Comparison of ENCODE assay signal across 13 cellular contexts in genomic region chr6:10399451-10399850, GRCh38. TPM values are rescaled to one million over a fixed set of nuclear protein-coding genes. Genes with fewer than 3 reads are reported as not detected.
"Had no signal": no experiment of that assay in that cellular context is flagged by ENCODE, and none has a peak within 500 bp of the region (broad histone marks: within the 10 kb centered on the region; RNA-seq: fewer than 3 reads in every experiment).

No MANE protein-coding gene starts in this region.

- H3K4me3 ChIP-seq: cardiac muscle cell, tibial artery, vagina had no signal

- H3K36me3 ChIP-seq: cardiac muscle cell, vagina had no signal

- DNase-seq: activated CD4-positive, alpha-beta memory T cell treated with anti-CD3 and anti-CD28 coated beads, Interleukin-2, amount 10 ng/mL, durations not matched to agents 7 days and 5 days; activated CD4-positive, alpha-beta T cell treated with anti-CD3 and anti-CD28 coated beads for 4 hours; activated naive CD4-positive, alpha-beta T cell treated with anti-CD3 and anti-CD28 coated beads, Interleukin-2, amount 50 U/mL, for 16 hours; activated T-cell treated with anti-CD3 and anti-CD28 coated beads, Interleukin-2, amount 50 U/mL, for 24 hours; hippocampal formation; left ventricle myocardium superior; T-helper 2 cell; tibial artery had no signal

- H3K27ac ChIP-seq: cardiac muscle cell, tibial artery, vagina had no signal

- H3K9me3 ChIP-seq: tibial artery, vagina had no signal

- ATAC-seq: left ventricle myocardium superior; stimulated activated effector memory CD8-positive, alpha-beta T cell treated with anti-CD3 and anti-CD28 coated beads, Interleukin-12 subunit alpha, Interleukin-12 subunit beta, amount 100 ng/mL, for 72 hours; WTC11 had no signal

- H3K27me3 ChIP-seq: vagina had no signal

RNA-seq across cellular contexts. Expression of gene TFAP2A, which starts 15.4 kb away (rescaled TPM):
- total RNA-seq: cardiac muscle cell, dermis microvascular lymphatic vessel endothelial cell had no signal
